16 cellular contexts compared by ENCODE assay signal in genomic region chr2:144334551-144334950, GRCh38.
"Had no signal": no experiment of that assay in that cellular context is flagged by ENCODE, and none has a peak within 500 bp of the region (broad histone marks: within the 10 kb centered on the region; RNA-seq: fewer than 3 reads in every experiment).

No MANE protein-coding gene starts in this region.

- DNase-seq: activated CD4-positive, alpha-beta T cell treated with anti-CD3 and anti-CD28 coated beads for 4 hours; activated CD4-positive, alpha-beta T cell treated with anti-CD3 and anti-CD28 coated beads, Interleukin-2, amount 50 U/mL, for 4 hours; activated CD8-positive, alpha-beta T cell treated with anti-CD3 and anti-CD28 coated beads, Interleukin-2, amount 10 ng/mL, durations not matched to agents 7 days and 5 days; activated effector memory CD4-positive, alpha-beta T cell treated with Interleukin-2 at 50 U/mL for 16 hours; activated naive CD4-positive, alpha-beta T cell; activated T-cell treated with anti-CD3 and anti-CD28 coated beads, Interleukin-2, amount 50 U/mL, for 24 hours; Karpas-422; MM.1S; NCI-H1105; NCI-H1436 treated with DMSO at 0.1 percent for 48 hours; NCI-H187 treated with DMSO at 0.1 percent for 48 hours; NCI-H2081 treated with DMSO at 0.1 percent for 48 hours; PC-3; SHP77 treated with DMSO at 0.1 percent for 48 hours had no signal

- FAIRE-seq: RCC 7860 had no signal

- ATAC-seq: activated CD4-positive, CD25-positive, alpha-beta regulatory T cell treated with anti-CD3 and anti-CD28 coated beads, Interleukin-2, amount 50 U/mL, for 24 hours; activated CD8-positive, alpha-beta T cell treated with anti-CD3 and anti-CD28 coated beads, Interleukin-2, amount 10 ng/mL, durations not matched to agents 7 days and 5 days; PC-3 had no signal
